ENCODE assay signal across 16 cellular contexts in the genomic region with DNA sequence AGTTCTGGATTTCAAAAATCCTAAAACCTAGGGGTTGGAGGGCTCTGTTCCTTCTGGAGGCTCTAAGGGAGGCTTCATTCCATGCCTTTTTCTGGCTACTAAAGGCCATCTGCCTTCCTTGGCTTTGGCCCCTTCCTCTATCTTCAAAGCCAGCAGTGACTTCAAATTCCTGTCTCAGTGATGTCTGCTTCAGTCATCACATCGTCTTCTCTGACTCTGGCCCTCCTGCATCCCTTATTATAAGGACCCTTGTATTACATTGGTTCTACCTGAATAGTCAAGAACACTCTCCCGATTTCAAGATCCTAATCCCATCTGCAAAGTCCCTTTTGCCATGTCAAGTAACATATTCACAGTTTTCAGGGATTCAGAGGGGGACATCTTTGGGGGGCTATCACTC.
DNase-seq lines count a peak whose midpoint lies in the region; ATAC-seq, FAIRE-seq and TF ChIP-seq lines count a peak whose summit lies in the region.
"Had no signal": no experiment of that assay in that cellular context is flagged by ENCODE, and none has a peak within 500 bp of the region (broad histone marks: within the 10 kb centered on the region; RNA-seq: fewer than 3 reads in every experiment).

No MANE protein-coding gene starts in this region.

- H3K27ac ChIP-seq in breast epithelium (no peak overlapping the region), left lung (peak overlapping the region; percentile 71 to 77)
- H3K27ac ChIP-seq: brain microvascular endothelial cell, C4-2B had no signal

- no peak overlapping the region for H3K4me3 Mint-ChIP-seq in MCF 10A (ENCODE audit: unreplicated experiment)
- no peak overlapping the region for H3K4me3 Mint-ChIP-seq in WTC11
- no peak overlapping the region for H3K4me3 Mint-ChIP-seq in type B pancreatic cell
- H3K4me3 Mint-ChIP-seq in activated CD8-positive, alpha-beta memory T cell treated with anti-CD3 and anti-CD28 coated beads, Interleukin-2, amount 10 ng/mL, durations not matched to agents 7 days and 5 days: no peak overlapping the region
- H3K4me3 Mint-ChIP-seq: immature natural killer cell had no signal

- H3K27me3 Mint-ChIP-seq in MCF 10A (ENCODE audit: insufficient read depth, unreplicated experiment): peaks cover 5% of the 10 kb centered on the region
- no peaks in the 10 kb centered on the region for H3K27me3 Mint-ChIP-seq in WTC11 (ENCODE audit: low read depth)
- H3K27me3 Mint-ChIP-seq in type B pancreatic cell: peaks cover 2% of the 10 kb centered on the region
- H3K27me3 Mint-ChIP-seq in activated CD8-positive, alpha-beta memory T cell treated with anti-CD3 and anti-CD28 coated beads, Interleukin-2, amount 10 ng/mL, durations not matched to agents 7 days and 5 days: peaks cover 11% of the 10 kb centered on the region

- no peaks in the 10 kb centered on the region for H3K4me1 ChIP-seq in breast epithelium
- H3K4me1 ChIP-seq in left lung: peaks cover 9 to 21% of the 10 kb centered on the region in 2 donors

- H3K9me3 Mint-ChIP-seq in MCF 10A (ENCODE audit: unreplicated experiment) (no peaks in the 10 kb centered on the region), WTC11 (no peaks in the 10 kb centered on the region), type B pancreatic cell (no peaks in the 10 kb centered on the region)
- H3K9me3 Mint-ChIP-seq in activated CD8-positive, alpha-beta memory T cell treated with anti-CD3 and anti-CD28 coated beads, Interleukin-2, amount 10 ng/mL, durations not matched to agents 7 days and 5 days (ENCODE audit: low read depth): no peaks in the 10 kb centered on the region
- H3K9me3 Mint-ChIP-seq: activated naive CD8-positive, alpha-beta T cell treated with anti-CD3 and anti-CD28 coated beads, Interleukin-2, amount 10 ng/mL, durations not matched to agents 7 days and 5 days; immature natural killer cell had no signal

- ATAC-seq in WTC11 (no peak), left lung (no peak)
- no peak for ATAC-seq in activated CD8-positive, alpha-beta memory T cell treated with anti-CD3 and anti-CD28 coated beads, Interleukin-2, amount 10 ng/mL, durations not matched to agents 7 days and 5 days

- no peaks in the 10 kb centered on the region for H3K36me3 Mint-ChIP-seq in MCF 10A (ENCODE audit: insufficient read depth, unreplicated experiment)
- peaks cover 4% of the 10 kb centered on the region for H3K36me3 Mint-ChIP-seq in WTC11
- no peaks in the 10 kb centered on the region for H3K36me3 Mint-ChIP-seq in type B pancreatic cell
- H3K36me3 Mint-ChIP-seq in activated CD8-positive, alpha-beta memory T cell treated with anti-CD3 and anti-CD28 coated beads, Interleukin-2, amount 10 ng/mL, durations not matched to agents 7 days and 5 days: no peaks in the 10 kb centered on the region
- H3K36me3 Mint-ChIP-seq: activated naive CD8-positive, alpha-beta T cell treated with anti-CD3 and anti-CD28 coated beads, Interleukin-2, amount 10 ng/mL, durations not matched to agents 7 days and 5 days; immature natural killer cell had no signal

- H3K36me3 ChIP-seq in breast epithelium (no peaks in the 10 kb centered on the region), left lung (no peaks in the 10 kb centered on the region)
- H3K36me3 ChIP-seq: brain microvascular endothelial cell had no signal

- FAIRE-seq in D721Med (lab: Jason Lieb, UNC): no peak

- POLR2A ChIA-PET in MCF 10A (lab: Yijun Ruan, JAX) (no interaction called here), WTC11 (lab: Charles Lee) (no interaction called here)

- no peak for DNase-seq in MCF 10A (ENCODE audit: unreplicated experiment)
- DNase-seq in breast epithelium (ENCODE audit: low spot score in 2 of 2): no peak
- DNase-seq in WTC11 (ENCODE audit: low spot score): no peak
- DNase-seq in left lung: no peak
- no peak for DNase-seq in type B pancreatic cell (ENCODE audit: extremely low spot score, unreplicated experiment)
- no peak for DNase-seq in activated CD8-positive, alpha-beta memory T cell treated with anti-CD3 and anti-CD28 coated beads, Interleukin-2, amount 10 ng/mL, durations not matched to agents 7 days and 5 days
- no peak for DNase-seq in NCI-H2029 treated with DMSO at 0.1 percent for 48 hours (lab: John Stamatoyannopoulos, UW)
- DNase-seq in D721Med (ENCODE audit: insufficient read length, low spot score): no peak
- DNase-seq: activated naive CD8-positive, alpha-beta T cell treated with anti-CD3 and anti-CD28 coated beads, Interleukin-2, amount 10 ng/mL, durations not matched to agents 7 days and 5 days; DMS 273 treated with DMSO at 0.1 percent for 48 hours; GOT3; immature natural killer cell; NCI-H1930; RPMI8226 had no signal

- BruUV-seq in MCF 10A (replicated peaks; lab: Mats Ljungman, UMichigan): no TSS peak

- intact Hi-C loops in MCF 10A (cut with micrococcal nuclease) (no loop called here), breast epithelium (cut with DNase I; ENCODE audit: low total_unique reads) (no loop called here), left lung (cut with DNase I) (no loop called here)

- H3K4me1 Mint-ChIP-seq in MCF 10A (ENCODE audit: insufficient read depth, unreplicated experiment) (peaks cover 22% of the 10 kb centered on the region), WTC11 (peaks cover 73% of the 10 kb centered on the region), type B pancreatic cell (ENCODE audit: unreplicated experiment) (peaks cover 12% of the 10 kb centered on the region)
- H3K4me1 Mint-ChIP-seq in activated CD8-positive, alpha-beta memory T cell treated with anti-CD3 and anti-CD28 coated beads, Interleukin-2, amount 10 ng/mL, durations not matched to agents 7 days and 5 days: peaks cover 2% of the 10 kb centered on the region
- H3K4me1 Mint-ChIP-seq: immature natural killer cell had no signal

- no peaks in the 10 kb centered on the region for H3K9me3 ChIP-seq in breast epithelium
- no peaks in the 10 kb centered on the region for H3K9me3 ChIP-seq in left lung

- H3K27ac Mint-ChIP-seq in MCF 10A (ENCODE audit: low read depth, unreplicated experiment): peak overlapping the region; percentile 2
- H3K27ac Mint-ChIP-seq in WTC11: peak overlapping the region; percentile 27
- peak overlapping the region; percentile 67 for H3K27ac Mint-ChIP-seq in type B pancreatic cell
- no peak overlapping the region for H3K27ac Mint-ChIP-seq in activated CD8-positive, alpha-beta memory T cell treated with anti-CD3 and anti-CD28 coated beads, Interleukin-2, amount 10 ng/mL, durations not matched to agents 7 days and 5 days
- H3K27ac Mint-ChIP-seq: activated naive CD8-positive, alpha-beta T cell treated with anti-CD3 and anti-CD28 coated beads, Interleukin-2, amount 10 ng/mL, durations not matched to agents 7 days and 5 days; immature natural killer cell had no signal

- CTCF ChIA-PET in MCF 10A (lab: Yijun Ruan, JAX) (no interaction called here), WTC11 (lab: Charles Lee) (no interaction called here)
- CTCF ChIA-PET in activated CD8-positive, alpha-beta memory T cell treated with anti-CD3 and anti-CD28 coated beads, Interleukin-2, amount 10 ng/mL, durations not matched to agents 7 days and 5 days (lab: Charles Lee): no interaction called here

- TF ChIP-seq CTCF in MCF 10A (IDR thresholded peaks at IDR 0.05; ENCODE audit: unreplicated experiment): no peak
- TF ChIP-seq CTCF in breast epithelium (IDR thresholded peaks at IDR 0.05): no peak
- TF ChIP-seq CTCF in WTC11 (IDR thresholded peaks at IDR 0.05): no peak
- TF ChIP-seq CTCF in left lung (IDR thresholded peaks at IDR 0.05): no peak
- no peak for TF ChIP-seq CTCF in type B pancreatic cell (conservative IDR thresholded peaks at IDR 0.05)
- no peak for TF ChIP-seq CTCF in D721Med (IDR thresholded peaks at IDR 0.05; ENCODE audit: insufficient read depth, missing control alignments)

- TF ChIP-seq POLR2A in breast epithelium (IDR thresholded peaks at IDR 0.05): no peak

- H3K4me3 ChIP-seq in breast epithelium: no peak overlapping the region
- H3K4me3 ChIP-seq in left lung: no peak overlapping the region

- H3K27me3 ChIP-seq in breast epithelium (no peaks in the 10 kb centered on the region), left lung (no peaks in the 10 kb centered on the region)
- H3K27me3 ChIP-seq: brain microvascular endothelial cell had no signal

TF ChIP-seq in WTC11, 78 proteins besides CTCF, POLR2A, EP300 and RAD21 (continues in another document):
- TF ChIP-seq, protein P1, sequence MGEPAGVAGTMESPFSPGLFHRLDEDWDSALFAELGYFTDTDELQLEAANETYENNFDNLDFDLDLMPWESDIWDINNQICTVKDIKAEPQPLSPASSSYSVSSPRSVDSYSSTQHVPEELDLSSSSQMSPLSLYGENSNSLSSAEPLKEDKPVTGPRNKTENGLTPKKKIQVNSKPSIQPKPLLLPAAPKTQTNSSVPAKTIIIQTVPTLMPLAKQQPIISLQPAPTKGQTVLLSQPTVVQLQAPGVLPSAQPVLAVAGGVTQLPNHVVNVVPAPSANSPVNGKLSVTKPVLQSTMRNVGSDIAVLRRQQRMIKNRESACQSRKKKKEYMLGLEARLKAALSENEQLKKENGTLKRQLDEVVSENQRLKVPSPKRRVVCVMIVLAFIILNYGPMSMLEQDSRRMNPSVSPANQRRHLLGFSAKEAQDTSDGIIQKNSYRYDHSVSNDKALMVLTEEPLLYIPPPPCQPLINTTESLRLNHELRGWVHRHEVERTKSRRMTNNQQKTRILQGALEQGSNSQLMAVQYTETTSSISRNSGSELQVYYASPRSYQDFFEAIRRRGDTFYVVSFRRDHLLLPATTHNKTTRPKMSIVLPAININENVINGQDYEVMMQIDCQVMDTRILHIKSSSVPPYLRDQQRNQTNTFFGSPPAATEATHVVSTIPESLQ (CRISPR knock-in tag; IDR thresholded peaks at IDR 0.05): no peak
- no peak for TF ChIP-seq ZBTB43 (CRISPR knock-in tag; IDR thresholded peaks at IDR 0.05)
- no peak for TF ChIP-seq FOXP1 (CRISPR knock-in tag; IDR thresholded peaks at IDR 0.05; ENCODE audit: borderline replicate concordance)

Comparison
In these comparisons a context has a peak if more than half of its experiments do, and no peak if none do; other contexts are left out.
1. H3K27ac ChIP-seq: peak in left lung (2 of 2); none in breast epithelium (0 of 2).